Comparison of ENCODE assay signal across 10 cellular contexts in genomic region chr3:69855436-69856162, GRCh38.
A peak's percentile ranks its signal among the peaks of the same experiment; 100 is the strongest.
DNase-seq lines count a peak whose midpoint lies in the region; ATAC-seq and TF ChIP-seq lines count a peak whose summit lies in the region.
"Had no signal": no experiment of that assay in that cellular context is flagged by ENCODE, and none has a peak within 500 bp of the region (broad histone marks: within the 10 kb centered on the region; RNA-seq: fewer than 3 reads in every experiment).

No MANE protein-coding gene starts in this region.

- DNase-seq in EH (ENCODE audit: low read depth), result peak; percentile 52
- DNase-seq in RPMI8226, result peak; percentile 11
- DNase-seq in fibroblast of pulmonary artery (ENCODE audit: low read depth), result peak; percentile 41
- no peak for DNase-seq in activated naive CD4-positive, alpha-beta T cell treated with anti-CD3 and anti-CD28 coated beads, Interleukin-2, amount 10 ng/mL, durations not matched to agents 7 days and 5 days
- DNase-seq: activated naive CD8-positive, alpha-beta T cell treated with anti-CD3 and anti-CD28 coated beads, Interleukin-2, amount 10 ng/mL, durations not matched to agents 7 days and 5 days; NCI-H1092 treated with DMSO at 0.1 percent for 48 hours had no signal

- H3K27me3 Mint-ChIP-seq in activated naive CD4-positive, alpha-beta T cell treated with anti-CD3 and anti-CD28 coated beads, Interleukin-2, amount 10 ng/mL, durations not matched to agents 7 days and 5 days, result no peaks in the 10 kb centered on the region
- H3K27me3 Mint-ChIP-seq: activated naive CD8-positive, alpha-beta T cell treated with anti-CD3 and anti-CD28 coated beads, Interleukin-2, amount 10 ng/mL, durations not matched to agents 7 days and 5 days had no signal

- H3K4me3 ChIP-seq in fibroblast of pulmonary artery (replicated peaks; ENCODE audit: low read depth, low read length) (no peak overlapping the region), parathyroid adenoma (ENCODE audit: low read depth, low read length) (peak overlapping the region; percentile 4)

- H3K27ac ChIP-seq in parathyroid adenoma, result no peak overlapping the region

- no peaks in the 10 kb centered on the region for H3K9me3 Mint-ChIP-seq in activated naive CD4-positive, alpha-beta T cell treated with anti-CD3 and anti-CD28 coated beads, Interleukin-2, amount 10 ng/mL, durations not matched to agents 7 days and 5 days
- H3K9me3 Mint-ChIP-seq: activated naive CD8-positive, alpha-beta T cell treated with anti-CD3 and anti-CD28 coated beads, Interleukin-2, amount 10 ng/mL, durations not matched to agents 7 days and 5 days had no signal

- CTCF ChIA-PET in activated naive CD4-positive, alpha-beta T cell treated with anti-CD3 and anti-CD28 coated beads, Interleukin-2, amount 10 ng/mL, durations not matched to agents 7 days and 5 days (lab: Charles Lee), result interaction anchor here (0.7 kb wide), 1 partner anchor 53 kb away, joined by 3 read pairs; no protein-coding TSS in a partner anchor

- peaks cover 2% of the 10 kb centered on the region for H3K4me1 ChIP-seq in parathyroid adenoma

- no peak overlapping the region for H3K4me2 ChIP-seq in parathyroid adenoma (ENCODE audit: low read length)

- peaks cover 5% of the 10 kb centered on the region for H3K79me2 ChIP-seq in parathyroid adenoma

- H2AFZ ChIP-seq in parathyroid adenoma, result no peak overlapping the region

- H3K9ac ChIP-seq in parathyroid adenoma, result no peak overlapping the region

- no peaks in the 10 kb centered on the region for H3K36me3 Mint-ChIP-seq in activated naive CD4-positive, alpha-beta T cell treated with anti-CD3 and anti-CD28 coated beads, Interleukin-2, amount 10 ng/mL, durations not matched to agents 7 days and 5 days
- H3K36me3 Mint-ChIP-seq: activated naive CD8-positive, alpha-beta T cell treated with anti-CD3 and anti-CD28 coated beads, Interleukin-2, amount 10 ng/mL, durations not matched to agents 7 days and 5 days had no signal

- no peak overlapping the region for H3K27ac Mint-ChIP-seq in activated naive CD4-positive, alpha-beta T cell treated with anti-CD3 and anti-CD28 coated beads, Interleukin-2, amount 10 ng/mL, durations not matched to agents 7 days and 5 days
- H3K27ac Mint-ChIP-seq: activated naive CD8-positive, alpha-beta T cell treated with anti-CD3 and anti-CD28 coated beads, Interleukin-2, amount 10 ng/mL, durations not matched to agents 7 days and 5 days had no signal

- H3K4me3 Mint-ChIP-seq in activated naive CD4-positive, alpha-beta T cell treated with anti-CD3 and anti-CD28 coated beads, Interleukin-2, amount 10 ng/mL, durations not matched to agents 7 days and 5 days, result no peak overlapping the region
- H3K4me3 Mint-ChIP-seq: activated naive CD8-positive, alpha-beta T cell treated with anti-CD3 and anti-CD28 coated beads, Interleukin-2, amount 10 ng/mL, durations not matched to agents 7 days and 5 days had no signal

- no peaks in the 10 kb centered on the region for H3K27me3 ChIP-seq in parathyroid adenoma (ENCODE audit: control insufficient read depth, insufficient read depth, low read length)

- no peaks in the 10 kb centered on the region for H3K4me1 Mint-ChIP-seq in activated naive CD4-positive, alpha-beta T cell treated with anti-CD3 and anti-CD28 coated beads, Interleukin-2, amount 10 ng/mL, durations not matched to agents 7 days and 5 days
- H3K4me1 Mint-ChIP-seq: activated naive CD8-positive, alpha-beta T cell treated with anti-CD3 and anti-CD28 coated beads, Interleukin-2, amount 10 ng/mL, durations not matched to agents 7 days and 5 days had no signal

- no peak for ATAC-seq in HG03108 (IDR thresholded peaks at IDR 0.05; ENCODE audit: unreplicated experiment)
- no peak for ATAC-seq in GM21423 (IDR thresholded peaks at IDR 0.05; ENCODE audit: unreplicated experiment)
- ATAC-seq in HG03432 (IDR thresholded peaks at IDR 0.05; ENCODE audit: unreplicated experiment), result no peak

- peak; percentile 54 for TF ChIP-seq CTCF in fibroblast of pulmonary artery (IDR thresholded peaks at IDR 0.05; ENCODE audit: low read length, missing control alignments)
- peak; percentile 37 for TF ChIP-seq CTCF in parathyroid adenoma (IDR thresholded peaks at IDR 0.05)

- no peaks in the 10 kb centered on the region for H3K9me3 ChIP-seq in parathyroid adenoma (ENCODE audit: control insufficient read depth, low read length)

- H3K36me3 ChIP-seq in parathyroid adenoma (ENCODE audit: control insufficient read depth, insufficient read depth, low read length), result no peaks in the 10 kb centered on the region
